ENCODE assay signal across 30 cellular contexts in genomic region chrX:69948398-69948797, GRCh38.
"Had no signal": no experiment of that assay in that cellular context is flagged by ENCODE, and none has a peak within 500 bp of the region (broad histone marks: within the 10 kb centered on the region; RNA-seq: fewer than 3 reads in every experiment).

No MANE protein-coding gene starts in this region.

- H3K27ac ChIP-seq: adrenal gland, Peyer's patch, SJSA1 had no signal

- H3K36me3 ChIP-seq: adrenal gland, Peyer's patch, SJSA1 had no signal

- H3K9me3 ChIP-seq: adrenal gland, Peyer's patch, SJSA1, SK-N-SH had no signal

- DNase-seq: activated CD4-positive, alpha-beta memory T cell treated with anti-CD3 and anti-CD28 coated beads for 36 hours; activated CD4-positive, alpha-beta T cell treated with anti-CD3 and anti-CD28 coated beads for 36 hours; activated CD4-positive, alpha-beta T cell treated with anti-CD3 and anti-CD28 coated beads, Interleukin-2, amount 50 U/mL, for 1 hour; activated CD8-positive, alpha-beta memory T cell treated with anti-CD3 and anti-CD28 coated beads, Interleukin-2, amount 50 U/mL, for 4 hours; activated gamma-delta T cell treated with Interleukin-2 at 50 U/mL for 16 hours; activated naive CD4-positive, alpha-beta T cell treated with anti-CD3 and anti-CD28 coated beads for 36 hours; activated T-cell treated with anti-CD3 and anti-CD28 coated beads for 4 hours; activated T-cell treated with anti-CD3 and anti-CD28 coated beads, Interleukin-2, amount 50 U/mL, for 4 hours; adrenal gland; caudate nucleus; cerebellar nuclear complex; NCI-H1105; NCI-H1417 treated with DMSO at 0.1 percent for 48 hours; NCI-H187 treated with DMSO at 0.1 percent for 48 hours; NCI-H2081 treated with DMSO at 0.1 percent for 48 hours; NCI-H2171; NCI-H524 treated with DMSO at 0.1 percent for 48 hours; NCI-H748 treated with DMSO at 0.1 percent for 48 hours; NK-92 treated with Interleukin-12 subunit alpha and Interleukin-12 subunit beta, amount 100 ng/mL, for 24 hours; PC-3; Peyer's patch; RPMI8226; SHP77 treated with DMSO at 0.1 percent for 48 hours; SK-N-SH had no signal

- H3K4me1 ChIP-seq: adrenal gland, Peyer's patch, SJSA1 had no signal

- H3K27me3 ChIP-seq: adrenal gland, Peyer's patch, SJSA1 had no signal

- ATAC-seq: activated CD4-positive, alpha-beta T cell treated with anti-CD3 and anti-CD28 coated beads for 36 hours; activated CD4-positive, CD25-positive, alpha-beta regulatory T cell treated with anti-CD3 and anti-CD28 coated beads, Interleukin-2, amount 50 U/mL, for 24 hours; activated naive CD4-positive, alpha-beta T cell treated with anti-CD3 and anti-CD28 coated beads, Interleukin-2, amount 50 U/mL, for 72 hours; activated T-cell treated with anti-CD3 and anti-CD28 coated beads, Interleukin-2, amount 50 U/mL, for 4 hours; PC-3; WTC11 had no signal

- H3K4me3 ChIP-seq: adrenal gland, Peyer's patch, SJSA1 had no signal

- FAIRE-seq: bronchial epithelial cell, TTC549 had no signal
